ENCODE assay signal across 8 cellular contexts in the genomic region with DNA sequence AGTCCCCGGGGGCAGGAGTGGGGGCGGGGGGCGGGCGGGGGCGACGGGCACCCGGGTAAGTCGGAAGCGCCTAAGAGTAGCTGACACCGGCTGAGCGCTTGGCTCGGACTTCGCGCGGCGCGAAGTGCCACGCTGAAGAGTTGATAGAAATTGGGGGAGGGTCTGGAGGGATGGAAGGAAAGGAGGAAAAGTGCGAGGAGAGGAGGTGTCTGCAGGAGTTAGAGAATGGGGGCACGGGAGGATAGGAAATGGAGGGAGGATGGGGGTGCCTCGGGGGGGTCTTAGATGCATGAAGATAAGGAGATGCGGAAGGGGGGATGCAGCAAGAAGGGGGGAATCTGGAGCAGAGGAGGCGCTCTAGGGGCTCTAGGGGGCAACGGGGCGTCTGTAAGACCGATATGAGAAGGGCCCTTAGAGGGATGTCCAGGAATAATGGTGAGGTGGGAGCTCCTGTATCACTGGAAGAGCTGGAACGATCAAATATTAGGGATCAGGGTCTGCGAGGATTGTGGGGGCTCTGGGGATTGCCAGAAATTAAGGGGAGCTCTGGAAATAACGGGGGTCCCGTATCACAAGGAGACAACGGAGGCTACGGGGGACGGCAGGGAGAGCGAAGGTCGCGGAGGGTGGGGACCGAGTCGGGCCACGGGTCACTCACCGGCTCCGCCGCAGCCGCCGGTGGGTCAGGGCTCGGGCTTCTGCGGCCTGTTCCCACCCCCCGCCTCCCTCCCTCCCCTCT. TPM values are rescaled to one million over a fixed set of nuclear protein-coding genes. Genes with fewer than 3 reads are reported as not detected.
DNase-seq lines count a peak whose midpoint lies in the region; ATAC-seq and TF ChIP-seq lines count a peak whose summit lies in the region.

A gene with protein sequence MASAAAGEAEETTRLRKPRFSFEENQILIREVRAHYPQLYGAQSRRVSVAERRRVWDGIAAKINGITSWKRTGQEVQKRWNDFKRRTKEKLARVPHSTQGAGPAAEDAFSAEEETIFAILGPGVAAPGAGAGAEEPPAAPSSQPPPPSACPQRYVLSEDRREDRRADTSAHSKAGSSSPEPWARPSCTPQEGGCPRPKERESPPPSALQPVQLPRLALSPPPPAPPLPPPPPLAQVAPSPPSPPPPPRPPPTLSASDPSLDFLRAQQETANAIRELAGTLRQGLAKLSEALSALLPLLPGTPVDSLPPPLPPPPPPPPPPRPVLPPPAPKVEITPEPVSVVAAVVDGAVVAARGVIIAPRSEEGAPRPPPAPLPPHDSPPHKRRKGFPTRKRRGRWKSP (minus strand): TSS at position 702 of the 739 bp plus-strand sequence. CDS start 840 bp downstream, outside the sequence.

- TF ChIP-seq CTCF in esophagus muscularis mucosa (IDR thresholded peaks at IDR 0.05) (no peak), neural progenitor cell (IDR thresholded peaks at IDR 0.05) (no peak)

- intact Hi-C loops in esophagus muscularis mucosa (cut with DNase I): loop anchor here (10.0 kb wide), 1 partner anchor 93 kb away; the partner anchor contains the start of gene CCDC61

- H3K27ac ChIP-seq in SK-N-MC (no peak within 1 kb of the TSS), esophagus muscularis mucosa (replicated peaks in 1 of 4) (peak within 1 kb of the TSS; percentile 75 to 83 (median 80)), neural progenitor cell (no peak within 1 kb of the TSS)

- H3K4me3 ChIP-seq in SK-N-MC: peak within 1 kb of the TSS; percentile 82
- peak within 1 kb of the TSS; percentile 70 to 82 (median 72) for H3K4me3 ChIP-seq in esophagus muscularis mucosa
- peak within 1 kb of the TSS; percentile 68 for H3K4me3 ChIP-seq in neural progenitor cell

- H3K9ac ChIP-seq in SK-N-MC (ENCODE audit: insufficient read length): peak within 1 kb of the TSS; percentile 81
- H3K9ac ChIP-seq in neural progenitor cell: peak within 1 kb of the TSS; percentile 22

- peaks cover 20% of the 10 kb centered on the region for H3K4me1 Mint-ChIP-seq in neural progenitor cell

- H3K27me3 Mint-ChIP-seq in neural progenitor cell (ENCODE audit: insufficient read depth, low read depth): peaks cover 9% of the 10 kb centered on the region

- WGBS in esophagus muscularis mucosa: 1% methylated on average over 39 of the region's 47 CpGs

- DNase-seq in NCI-H2227 (lab: John Stamatoyannopoulos, UW; ENCODE audit: unreplicated experiment) (peak; percentile 26), NCI-H2227 treated with DMSO at 0.1 percent for 48 hours (lab: John Stamatoyannopoulos, UW) (no peak), SK-N-MC (ENCODE audit: low read depth, low spot score) (no peak), esophagus muscularis mucosa (ENCODE audit: extremely low spot score) (no peak), neural progenitor cell (ENCODE audit: low spot score) (peak; percentile 66), NCI-H345 treated with DMSO at 0.1 percent for 48 hours (lab: John Stamatoyannopoulos, UW; ENCODE audit: unreplicated experiment) (no peak), occipital lobe (lab: John Stamatoyannopoulos, UW) (no peak)

- no peak for TF ChIP-seq POLR2A in esophagus muscularis mucosa (IDR thresholded peaks at IDR 0.05; ENCODE audit: low read depth)

- no peak for ATAC-seq in GM21515 (IDR thresholded peaks at IDR 0.05; ENCODE audit: unreplicated experiment)

- TF ChIP-seq EP300 in esophagus muscularis mucosa (IDR thresholded peaks at IDR 0.05): no peak

- H3K9me3 ChIP-seq in SK-N-MC (ENCODE audit: low read depth, low read length): no peaks in the 10 kb centered on the region
- no peaks in the 10 kb centered on the region for H3K9me3 ChIP-seq in esophagus muscularis mucosa
- no peaks in the 10 kb centered on the region for H3K9me3 ChIP-seq in neural progenitor cell (ENCODE audit: low read depth)

- peaks cover 22% of the 10 kb centered on the region for H4K20me1 ChIP-seq in neural progenitor cell (ENCODE audit: low read depth)

- H3K79me2 ChIP-seq in neural progenitor cell (ENCODE audit: low read depth): no peaks in the 10 kb centered on the region

- H3K36me3 ChIP-seq in SK-N-MC (ENCODE audit: insufficient read depth, low read length) (peaks cover 26% of the 10 kb centered on the region; the same call in 1 of the 2 replicates), esophagus muscularis mucosa (peaks cover 18 to 29% (median 28%) of the 10 kb centered on the region in 4 donors), neural progenitor cell (no peaks in the 10 kb centered on the region)

- H3K9me3 Mint-ChIP-seq in neural progenitor cell: no peaks in the 10 kb centered on the region

- H3K27me3 ChIP-seq in esophagus muscularis mucosa: peaks cover 0 to 4% (median under 1%) of the 10 kb centered on the region in 4 donors
- peaks cover 26% of the 10 kb centered on the region for H3K27me3 ChIP-seq in neural progenitor cell

- H3K4me1 ChIP-seq in esophagus muscularis mucosa (peaks cover 18 to 34% (median 30%) of the 10 kb centered on the region in 4 donors), neural progenitor cell (peaks cover 6% of the 10 kb centered on the region)

- H3K36me3 Mint-ChIP-seq in neural progenitor cell: peaks cover 19% of the 10 kb centered on the region

- peak within 1 kb of the TSS; percentile 90 for H3K4me2 ChIP-seq in neural progenitor cell

- H3F3A ChIP-seq in neural progenitor cell (ENCODE audit: low read depth): peaks cover 27% of the 10 kb centered on the region

- peak within 1 kb of the TSS; percentile 81 for H2AFZ ChIP-seq in neural progenitor cell (replicated peaks)

- H3K27ac Mint-ChIP-seq in neural progenitor cell: no peak within 1 kb of the TSS

- peak within 1 kb of the TSS; percentile 93 for H3K4me3 Mint-ChIP-seq in neural progenitor cell

RNA-seq across cellular contexts. Expression of the gene that starts here (rescaled TPM):
- total RNA-seq in esophagus muscularis mucosa: 1 to 10 TPM; 3.8 to 7.9 (median 6.0) TPM
- 0.07 and 1.9 TPM in 2 replicates for total RNA-seq in neural progenitor cell (ENCODE audit: low replicate concordance)
- total RNA-seq in occipital lobe: 0.78 TPM

Comparison
In these comparisons a context has a peak if more than half of its experiments do, and no peak if none do; other contexts are left out.
1. DNase-seq: peak in NCI-H2227 (single experiment) and neural progenitor cell (single experiment); none in NCI-H2227 treated with DMSO at 0.1 percent for 48 hours (single experiment), SK-N-MC (single experiment), esophagus muscularis mucosa (single experiment), NCI-H345 treated with DMSO at 0.1 percent for 48 hours (single experiment) and occipital lobe (single experiment).
2. H3K27ac ChIP-seq: peak in esophagus muscularis mucosa (4 of 4); none in SK-N-MC (single experiment) and neural progenitor cell (single experiment).
3. Peak in every context shown above with its lines, with median percentiles within 50 percentile points of each other: H3K4me3 ChIP-seq.